ENCODE assay signal across 11 cellular contexts in the genomic region with DNA sequence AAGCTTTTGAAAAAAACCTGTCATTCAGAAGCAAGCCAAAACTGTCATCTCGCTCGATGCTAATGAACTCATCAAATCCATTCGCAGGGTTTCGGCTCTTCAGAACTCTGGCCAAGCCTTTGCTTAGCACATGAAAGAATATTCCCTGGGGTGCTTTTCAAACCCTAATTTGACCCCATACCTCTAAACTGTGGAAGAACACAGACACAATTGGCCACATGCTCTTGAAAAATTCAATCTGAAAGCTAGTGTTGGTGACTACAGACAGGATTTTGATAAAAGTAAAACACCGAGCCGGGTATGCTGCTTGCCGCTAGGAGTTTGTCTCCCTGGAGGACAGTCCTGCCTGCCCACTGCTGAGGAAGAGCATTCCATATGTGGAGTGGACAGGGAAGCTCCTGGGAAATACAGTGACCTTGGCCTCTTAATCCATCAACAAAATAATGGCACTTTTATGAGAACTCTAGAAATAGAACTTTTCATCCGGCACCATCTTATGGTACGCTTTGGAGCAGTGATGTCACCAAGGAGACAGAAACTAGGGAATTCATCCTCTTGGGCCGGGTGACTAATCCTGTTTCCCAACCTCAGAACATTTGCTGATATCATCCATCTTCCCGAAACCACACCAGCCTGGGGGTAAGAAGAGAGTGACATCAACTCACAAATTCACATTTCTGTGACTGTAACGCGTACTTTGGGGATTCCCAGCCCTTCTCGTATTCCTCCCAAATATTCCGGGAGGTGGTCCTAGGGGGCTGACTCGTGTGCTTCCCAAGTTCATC. TPM values are rescaled to one million over a fixed set of nuclear protein-coding genes. Genes with fewer than 3 reads are reported as not detected.
A peak's percentile ranks its signal among the peaks of the same experiment; 100 is the strongest.
DNase-seq lines count a peak whose midpoint lies in the region; ATAC-seq and TF ChIP-seq lines count a peak whose summit lies in the region.
"Had no signal": no experiment of that assay in that cellular context is flagged by ENCODE, and none has a peak within 500 bp of the region (broad histone marks: within the 10 kb centered on the region; RNA-seq: fewer than 3 reads in every experiment).

No MANE protein-coding gene starts in this region.

- H3K36me3 ChIP-seq in HUES48 (ENCODE audit: control insufficient read depth, insufficient read depth, low read length) (no peaks in the 10 kb centered on the region), mammary epithelial cell (ENCODE audit: insufficient read depth, low read length) (no peaks in the 10 kb centered on the region)

- H3K27ac ChIP-seq in AG04450 (ENCODE audit: low read depth, low read length): no peak overlapping the region
- H3K27ac ChIP-seq in HUES48 (ENCODE audit: low read depth, low read length): peak overlapping the region; percentile 86
- H3K27ac ChIP-seq in mammary epithelial cell (ENCODE audit: insufficient read depth, low read depth, low read length): peak overlapping the region; percentile 73
- no peak overlapping the region for H3K27ac ChIP-seq in substantia nigra (ENCODE audit: low read depth, low read length, poor library complexity, severe bottlenecking)

- in situ Hi-C loops in mammary epithelial cell (cut with MboI; ENCODE audit: low sequenced_read_pairs in 2 of 2): loop anchor here (5.0 to 10.0 kb wide), 2 partner anchors 243 to 396 kb away; no protein-coding TSS in a partner anchor

- no peaks in the 10 kb centered on the region for H3K9me3 ChIP-seq in AG04450 (ENCODE audit: control insufficient read depth, insufficient read depth, low read length)
- H3K9me3 ChIP-seq in HUES48 (ENCODE audit: control insufficient read depth, insufficient read depth, low read length): no peaks in the 10 kb centered on the region
- no peaks in the 10 kb centered on the region for H3K9me3 ChIP-seq in mammary epithelial cell (replicated peaks; ENCODE audit: insufficient read depth, low read length)

- no peak for TF ChIP-seq CTCF in AG04450 (IDR thresholded peaks at IDR 0.05; ENCODE audit: low read depth, low read length)
- TF ChIP-seq CTCF in mammary epithelial cell (conservative IDR thresholded peaks at IDR 0.05 in 1 of 2, IDR thresholded peaks at IDR 0.05 in 1 of 2; ENCODE audit: extremely low read depth in 1 of 2, insufficient read depth in 1 of 2, low read depth in 1 of 2, low read length in 2 of 2): no peak

- POLR2A ChIA-PET in AG04450 (lab: Yijun Ruan, JAX): no interaction called here

- no peak overlapping the region for H3K4me2 ChIP-seq in mammary epithelial cell (ENCODE audit: insufficient read depth, low read depth, low read length)

- H3K79me2 ChIP-seq in mammary epithelial cell (ENCODE audit: insufficient read depth, low read length): no peaks in the 10 kb centered on the region

- H3K4me1 ChIP-seq in HUES48 (ENCODE audit: control insufficient read depth, insufficient read depth, low read length) (peaks cover 31% of the 10 kb centered on the region), mammary epithelial cell (ENCODE audit: insufficient read depth, low read length) (peaks cover 81% of the 10 kb centered on the region)

- H3K9ac ChIP-seq in HUES48 (ENCODE audit: low read depth, low read length): no peak overlapping the region
- peak overlapping the region; percentile 30 for H3K9ac ChIP-seq in mammary epithelial cell (ENCODE audit: insufficient read depth, low read length)

- peak; percentile 48 for DNase-seq in AG04450 (ENCODE audit: low read depth, low spot score)
- DNase-seq in mammary epithelial cell: peak; percentile 98
- peak; percentile 81 for DNase-seq in islet precursor cell
- DNase-seq in substantia nigra (lab: John Stamatoyannopoulos, UW): no peak
- DNase-seq in HuH-7.5 (ENCODE audit: low spot score): no peak
- no peak for DNase-seq in effector CD8-positive, alpha-beta T cell (lab: John Stamatoyannopoulos, UW)
- DNase-seq in stimulated activated naive CD8-positive, alpha-beta T cell treated with anti-CD3 and anti-CD28 coated beads, Interleukin-15, Interleukin-2, amounts not matched to agents 100 U/mL and 50 U/mL, for 24 hours: no peak
- DNase-seq: cortex of kidney, MV-4-11 had no signal

- H2AFZ ChIP-seq in mammary epithelial cell (ENCODE audit: low read depth, low read length): no peak overlapping the region

- dilution Hi-C loops in mammary epithelial cell (cut with HindIII; ENCODE audit: low sequenced_read_pairs): no loop called here

- no peak for ATAC-seq in stimulated activated naive CD8-positive, alpha-beta T cell treated with anti-CD3 and anti-CD28 coated beads, Interleukin-15, Interleukin-2, amounts not matched to agents 100 U/mL and 50 U/mL, for 24 hours
- ATAC-seq: Panc1 had no signal

- WGBS in mammary epithelial cell (ENCODE audit: low coverage, missing lambda C conversion rate): 39% methylated on average over 16 of the region's 16 CpGs

- CTCF ChIA-PET in AG04450 (lab: Charles Lee) (interaction anchor here (1.4 kb wide), 1 partner anchor 300 kb away, joined by 6 read pairs; no protein-coding TSS in a partner anchor), mammary epithelial cell (lab: Charles Lee; ENCODE audit: low non-redundant PET) (interaction anchor here (0.8 kb wide), 1 partner anchor 234 kb away, joined by 3 read pairs; no protein-coding TSS in a partner anchor)

- BruUV-seq in mammary epithelial cell (replicated peaks; lab: Mats Ljungman, UMichigan): no TSS peak

- intact Hi-C loops in mammary epithelial cell (cut with micrococcal nuclease): loop anchor here (1.0 to 5.0 kb wide), 3 partner anchors 57 to 333 kb away; a partner anchor contains a TSS

- H4K20me1 ChIP-seq in mammary epithelial cell (ENCODE audit: insufficient read depth, low read length): no peaks in the 10 kb centered on the region

- H3K27me3 ChIP-seq in AG04450 (ENCODE audit: control insufficient read depth, insufficient read depth, low read length) (no peaks in the 10 kb centered on the region), HUES48 (ENCODE audit: control insufficient read depth, insufficient read depth, low read length) (peaks cover 34% of the 10 kb centered on the region), mammary epithelial cell (ENCODE audit: insufficient read depth, low read length) (no peaks in the 10 kb centered on the region)

- no peak overlapping the region for H3K4me3 ChIP-seq in AG04450 (ENCODE audit: low read depth, low read length)
- peak overlapping the region; percentile 24 for H3K4me3 ChIP-seq in HUES48 (ENCODE audit: low read depth, low read length)
- H3K4me3 ChIP-seq in mammary epithelial cell (replicated peaks in 1 of 3; ENCODE audit: insufficient read depth in 1 of 3, low read depth in 2 of 3, low read length in 3 of 3): no peak overlapping the region

RNA-seq across cellular contexts. Expression of a gene that starts 34.2 kb away (rescaled TPM):
- polyA plus RNA-seq in AG04450 (2011; rRNA removed) (5.9 and 6.7 TPM in 2 replicates), mammary epithelial cell (5.2 TPM)
- polyA minus RNA-seq in AG04450 (2011; rRNA and poly(A)+ RNA removed): 4.7 and 6.6 TPM in 2 replicates
- total RNA-seq in mammary epithelial cell: 10 to 100 TPM in 1 of 2 donors, 1 to 10 TPM in 1; 9.7 to 15.5 TPM
- polyA minus RNA-seq in mammary epithelial cell: 7.6 TPM

Comparison
In these comparisons a context has a peak if more than half of its experiments do, and no peak if none do; other contexts are left out.
1. DNase-seq: peak in AG04450 (single experiment), mammary epithelial cell (single experiment) and islet precursor cell (single experiment); none in substantia nigra (0 of 49), HuH-7.5 (single experiment), effector CD8-positive, alpha-beta T cell (single experiment) and stimulated activated naive CD8-positive, alpha-beta T cell treated with anti-CD3 and anti-CD28 coated beads, Interleukin-15, Interleukin-2, amounts not matched to agents 100 U/mL and 50 U/mL, for 24 hours (single experiment).
2. H3K27ac ChIP-seq: peak in HUES48 (single experiment) and mammary epithelial cell (single experiment); none in AG04450 (single experiment) and substantia nigra (single experiment).